In genomic region chr9:87581949-87582637, GRCh38 we compare ENCODE assay signal across 21 cellular contexts.
DNase-seq lines count a peak whose midpoint lies in the region; ATAC-seq and TF ChIP-seq lines count a peak whose summit lies in the region.
"Had no signal": no experiment of that assay in that cellular context is flagged by ENCODE, and none has a peak within 500 bp of the region (broad histone marks: within the 10 kb centered on the region; RNA-seq: fewer than 3 reads in every experiment).

No MANE protein-coding gene starts in this region.

- no peaks in the 10 kb centered on the region for H3K27me3 Mint-ChIP-seq in activated naive CD8-positive, alpha-beta T cell treated with anti-CD3 and anti-CD28 coated beads, Interleukin-2, amount 10 ng/mL, durations not matched to agents 7 days and 5 days
- no peaks in the 10 kb centered on the region for H3K27me3 Mint-ChIP-seq in activated naive CD8-positive, alpha-beta T cell treated with anti-CD3 and anti-CD28 coated beads, Interleukin-2, amount 50 U/mL, for 24 hours

- H3K4ac ChIP-seq in trophoblast cell (ENCODE audit: low read depth, low read length) (no peak overlapping the region), neuronal stem cell (ENCODE audit: low read length) (no peak overlapping the region)

- ATAC-seq in activated naive CD8-positive, alpha-beta T cell treated with anti-CD3 and anti-CD28 coated beads, Interleukin-2, amount 10 ng/mL, durations not matched to agents 7 days and 5 days (ENCODE audit: low read depth), result no peak
- ATAC-seq in activated naive CD8-positive, alpha-beta T cell treated with anti-CD3 and anti-CD28 coated beads, Interleukin-2, amount 50 U/mL, for 24 hours, result no peak
- no peak for ATAC-seq in upper lobe of left lung (ENCODE audit: low FRiP score in 2 of 2)
- ATAC-seq: PC-3 had no signal

- H3K9ac ChIP-seq in liver (ENCODE audit: low read depth in 1 of 2, low read length in 2 of 2) (no peak overlapping the region), trophoblast cell (ENCODE audit: low read length) (no peak overlapping the region), neuronal stem cell (ENCODE audit: low read depth, low read length, poor library complexity) (no peak overlapping the region)

- H2BK5ac ChIP-seq in trophoblast cell (ENCODE audit: low read depth, low read length, poor library complexity), result no peak overlapping the region
- no peak overlapping the region for H2BK5ac ChIP-seq in neuronal stem cell (ENCODE audit: low read length)

- H3K18ac ChIP-seq in trophoblast cell (ENCODE audit: low read length) (no peak overlapping the region), neuronal stem cell (ENCODE audit: low read length) (no peak overlapping the region)

- no peak overlapping the region for H3K4me3 Mint-ChIP-seq in activated naive CD8-positive, alpha-beta T cell treated with anti-CD3 and anti-CD28 coated beads, Interleukin-2, amount 10 ng/mL, durations not matched to agents 7 days and 5 days
- no peak overlapping the region for H3K4me3 Mint-ChIP-seq in activated naive CD8-positive, alpha-beta T cell treated with anti-CD3 and anti-CD28 coated beads, Interleukin-2, amount 50 U/mL, for 24 hours
- H3K4me3 Mint-ChIP-seq: activated naive CD4-positive, alpha-beta T cell treated with anti-CD3 and anti-CD28 coated beads, Interleukin-2, amount 10 ng/mL, durations not matched to agents 7 days and 5 days; CD4-positive, alpha-beta memory T cell had no signal

- no peak overlapping the region for H4K12ac ChIP-seq in trophoblast cell (ENCODE audit: low read depth, low read length)

- H4K8ac ChIP-seq in trophoblast cell (ENCODE audit: low read depth, low read length) (no peak overlapping the region), neuronal stem cell (ENCODE audit: low read depth, low read length) (no peak overlapping the region)

- no peak overlapping the region for H2BK15ac ChIP-seq in neuronal stem cell (ENCODE audit: low read length)

- peak overlapping the region; percentile 20 for H2BK120ac ChIP-seq in trophoblast cell (ENCODE audit: insufficient read depth, low read length, poor library complexity)
- no peak overlapping the region for H2BK120ac ChIP-seq in neuronal stem cell (ENCODE audit: low read depth, low read length)

- H3K36me3 Mint-ChIP-seq in activated naive CD8-positive, alpha-beta T cell treated with anti-CD3 and anti-CD28 coated beads, Interleukin-2, amount 10 ng/mL, durations not matched to agents 7 days and 5 days, result no peaks in the 10 kb centered on the region
- no peaks in the 10 kb centered on the region for H3K36me3 Mint-ChIP-seq in activated naive CD8-positive, alpha-beta T cell treated with anti-CD3 and anti-CD28 coated beads, Interleukin-2, amount 50 U/mL, for 24 hours (ENCODE audit: low read depth)
- H3K36me3 Mint-ChIP-seq: activated naive CD4-positive, alpha-beta T cell treated with anti-CD3 and anti-CD28 coated beads, Interleukin-2, amount 10 ng/mL, durations not matched to agents 7 days and 5 days; CD4-positive, alpha-beta memory T cell had no signal

- no peak for TF ChIP-seq POLR2A in upper lobe of left lung (IDR thresholded peaks at IDR 0.05)

- peak overlapping the region; percentile 36 for H3K27ac Mint-ChIP-seq in activated naive CD8-positive, alpha-beta T cell treated with anti-CD3 and anti-CD28 coated beads, Interleukin-2, amount 10 ng/mL, durations not matched to agents 7 days and 5 days
- no peak overlapping the region for H3K27ac Mint-ChIP-seq in activated naive CD8-positive, alpha-beta T cell treated with anti-CD3 and anti-CD28 coated beads, Interleukin-2, amount 50 U/mL, for 24 hours
- H3K27ac Mint-ChIP-seq: activated naive CD4-positive, alpha-beta T cell treated with anti-CD3 and anti-CD28 coated beads, Interleukin-2, amount 10 ng/mL, durations not matched to agents 7 days and 5 days; CD4-positive, alpha-beta memory T cell had no signal

- no peak overlapping the region for H2AK5ac ChIP-seq in trophoblast cell (ENCODE audit: low read length)
- no peak overlapping the region for H2AK5ac ChIP-seq in neuronal stem cell (ENCODE audit: low read depth, low read length)

- H3K14ac ChIP-seq in trophoblast cell (ENCODE audit: low read length), result no peak overlapping the region
- no peak overlapping the region for H3K14ac ChIP-seq in neuronal stem cell (ENCODE audit: low read length)

- H3K79me1 ChIP-seq in trophoblast cell (ENCODE audit: low read length) (no peaks in the 10 kb centered on the region), neuronal stem cell (ENCODE audit: low read depth, low read length) (no peaks in the 10 kb centered on the region)

- H3K4me1 Mint-ChIP-seq in activated naive CD8-positive, alpha-beta T cell treated with anti-CD3 and anti-CD28 coated beads, Interleukin-2, amount 10 ng/mL, durations not matched to agents 7 days and 5 days, result no peaks in the 10 kb centered on the region
- no peaks in the 10 kb centered on the region for H3K4me1 Mint-ChIP-seq in activated naive CD8-positive, alpha-beta T cell treated with anti-CD3 and anti-CD28 coated beads, Interleukin-2, amount 50 U/mL, for 24 hours
- H3K4me1 Mint-ChIP-seq: activated naive CD4-positive, alpha-beta T cell treated with anti-CD3 and anti-CD28 coated beads, Interleukin-2, amount 10 ng/mL, durations not matched to agents 7 days and 5 days; CD4-positive, alpha-beta memory T cell had no signal

- H3K9me3 Mint-ChIP-seq in activated naive CD8-positive, alpha-beta T cell treated with anti-CD3 and anti-CD28 coated beads, Interleukin-2, amount 10 ng/mL, durations not matched to agents 7 days and 5 days, result no peaks in the 10 kb centered on the region
- H3K9me3 Mint-ChIP-seq in activated naive CD8-positive, alpha-beta T cell treated with anti-CD3 and anti-CD28 coated beads, Interleukin-2, amount 50 U/mL, for 24 hours, result no peaks in the 10 kb centered on the region
- H3K9me3 Mint-ChIP-seq: activated naive CD4-positive, alpha-beta T cell treated with anti-CD3 and anti-CD28 coated beads, Interleukin-2, amount 10 ng/mL, durations not matched to agents 7 days and 5 days had no signal

- TF ChIP-seq CTCF in liver (IDR thresholded peaks at IDR 0.05; ENCODE audit: low read depth, low read length, missing input control) (no peak), upper lobe of left lung (IDR thresholded peaks at IDR 0.05) (no peak)

- H3K23ac ChIP-seq in trophoblast cell (ENCODE audit: low read length), result no peak overlapping the region
- no peak overlapping the region for H3K23ac ChIP-seq in neuronal stem cell (ENCODE audit: low read depth, low read length, poor library complexity)

- H3K9me3 ChIP-seq in liver (ENCODE audit: control insufficient read depth in 4 of 4, low read length in 3 of 4) (no peaks in the 10 kb centered on the region), trophoblast cell (ENCODE audit: insufficient read depth, low read depth, low read length) (peaks cover 1% of the 10 kb centered on the region), upper lobe of left lung (no peaks in the 10 kb centered on the region), neuronal stem cell (replicated peaks in 1 of 2; ENCODE audit: control insufficient read depth in 2 of 2, insufficient read depth in 1 of 2, low read depth in 1 of 2, low read length in 2 of 2) (no peaks in the 10 kb centered on the region)
- H3K9me3 ChIP-seq: ascending aorta, right atrium auricular region had no signal

- H3K4me2 ChIP-seq in trophoblast cell (ENCODE audit: low read length), result no peak overlapping the region
- no peak overlapping the region for H3K4me2 ChIP-seq in neuronal stem cell (ENCODE audit: insufficient read depth, low read length, poor library complexity, severe bottlenecking)

- 72% methylated on average over 10 of the region's 10 CpGs for WGBS in liver
- no CpG with 5 or more reads among the region's 10 CpGs for WGBS in trophoblast cell (ENCODE audit: extremely low coverage, insufficient coverage, insufficient read length)
- 66 to 71% methylated on average over 10 of the region's 10 CpGs for WGBS in upper lobe of left lung, 2 donors
- no CpG with 5 or more reads among the region's 10 CpGs for WGBS in neuronal stem cell (ENCODE audit: extremely low coverage in 2 of 2, insufficient read length in 2 of 2, insufficient replicate concordance in 1 of 2), 2 donors

- no peak overlapping the region for H2AFZ ChIP-seq in trophoblast cell (ENCODE audit: insufficient read depth, low read length, poor library complexity)
- no peak overlapping the region for H2AFZ ChIP-seq in neuronal stem cell (ENCODE audit: low read length)

- TF ChIP-seq RAD21 in liver (IDR thresholded peaks at IDR 0.05), result no peak

- H3K36me3 ChIP-seq in liver (ENCODE audit: control insufficient read depth in 4 of 4, insufficient read depth in 3 of 4, low read depth in 1 of 4, low read length in 3 of 4) (no peaks in the 10 kb centered on the region), trophoblast cell (ENCODE audit: control insufficient read depth in 1 of 2, insufficient read depth in 2 of 2, low read length in 2 of 2) (peaks cover 1 to 2% of the 10 kb centered on the region in 2 experiments), upper lobe of left lung (no peaks in the 10 kb centered on the region), neuronal stem cell (replicated peaks in 1 of 2; ENCODE audit: control insufficient read depth in 2 of 2, insufficient read depth in 2 of 2, low read length in 2 of 2) (no peaks in the 10 kb centered on the region)
- H3K36me3 ChIP-seq: ascending aorta, right atrium auricular region had no signal

- DNase-seq in activated naive CD8-positive, alpha-beta T cell treated with anti-CD3 and anti-CD28 coated beads, Interleukin-2, amount 10 ng/mL, durations not matched to agents 7 days and 5 days, result no peak
- DNase-seq in activated naive CD8-positive, alpha-beta T cell treated with anti-CD3 and anti-CD28 coated beads, Interleukin-2, amount 50 U/mL, for 24 hours, result no peak
- DNase-seq in trophoblast cell, result no peak
- DNase-seq in upper lobe of left lung, result no peak
- no peak for DNase-seq in GM03348 (ENCODE audit: low spot score)
- DNase-seq in neuronal stem cell (ENCODE audit: low spot score), result no peak
- DNase-seq in DMS 273 treated with DMSO at 0.1 percent for 48 hours (lab: John Stamatoyannopoulos, UW), result no peak
- DNase-seq: activated naive CD4-positive, alpha-beta T cell treated with anti-CD3 and anti-CD28 coated beads, Interleukin-2, amount 10 ng/mL, durations not matched to agents 7 days and 5 days; activated T-cell treated with anti-CD3 and anti-CD28 coated beads, Interleukin-2, amount 50 U/mL, for 48 hours; CD4-positive, alpha-beta memory T cell; IMR-90; left colon; NCI-H2081 treated with DMSO at 0.1 percent for 48 hours; NCI-H446; occipital lobe; PC-3; SHP77; stimulated activated CD8-positive, alpha-beta memory T cell treated with anti-CD3 and anti-CD28 coated beads, Interleukin-4, amount 100 ng/mL, for 48 hours had no signal

- no peaks in the 10 kb centered on the region for H3K27me3 ChIP-seq in liver (ENCODE audit: control insufficient read depth in 4 of 4, insufficient read depth in 4 of 4, low read length in 3 of 4)
- no peaks in the 10 kb centered on the region for H3K27me3 ChIP-seq in trophoblast cell (ENCODE audit: insufficient read depth, low read length)
- no peaks in the 10 kb centered on the region for H3K27me3 ChIP-seq in upper lobe of left lung
- no peaks in the 10 kb centered on the region for H3K27me3 ChIP-seq in neuronal stem cell (ENCODE audit: control insufficient read depth in 3 of 3, insufficient read depth in 3 of 3, low read depth in 1 of 3, low read length in 3 of 3)
- H3K27me3 ChIP-seq: ascending aorta, right atrium auricular region had no signal

- POLR2A ChIA-PET in activated naive CD8-positive, alpha-beta T cell treated with anti-CD3 and anti-CD28 coated beads, Interleukin-2, amount 10 ng/mL, durations not matched to agents 7 days and 5 days (lab: Charles Lee), result no interaction called here

- H3K4me3 ChIP-seq in liver (ENCODE audit: low read depth in 1 of 3, low read length in 3 of 3), result no peak overlapping the region
- no peak overlapping the region for H3K4me3 ChIP-seq in trophoblast cell (ENCODE audit: low read depth, low read length)
- no peak overlapping the region for H3K4me3 ChIP-seq in upper lobe of left lung
- H3K4me3 ChIP-seq in neuronal stem cell (ENCODE audit: low read length in 2 of 2), result no peak overlapping the region
- H3K4me3 ChIP-seq: ascending aorta, right atrium auricular region had no signal

- peak overlapping the region; percentile 6 for H2BK12ac ChIP-seq in trophoblast cell (ENCODE audit: low read length)
- no peak overlapping the region for H2BK12ac ChIP-seq in neuronal stem cell (ENCODE audit: low read length)

- TF ChIP-seq EP300 in upper lobe of left lung (IDR thresholded peaks at IDR 0.05), result no peak

- H3K27ac ChIP-seq in liver (ENCODE audit: low read depth in 1 of 2, low read length in 2 of 2), result peak overlapping the region; percentile 56 to 63
- no peak overlapping the region for H3K27ac ChIP-seq in trophoblast cell (ENCODE audit: low read depth, low read length)
- peak overlapping the region; percentile 50 to 68 (median 58) for H3K27ac ChIP-seq in upper lobe of left lung
- no peak overlapping the region for H3K27ac ChIP-seq in neuronal stem cell (replicated peaks; ENCODE audit: low read length)
- H3K27ac ChIP-seq: ascending aorta had no signal

- H4K91ac ChIP-seq in trophoblast cell (ENCODE audit: low read depth, low read length), result peak overlapping the region; percentile 7
- H4K91ac ChIP-seq in neuronal stem cell (ENCODE audit: low read depth, low read length, poor library complexity), result no peak overlapping the region

- H3K79me2 ChIP-seq in trophoblast cell (ENCODE audit: control insufficient read depth, insufficient read depth, low read length, poor library complexity), result no peaks in the 10 kb centered on the region

- H3K4me1 ChIP-seq in liver (ENCODE audit: control insufficient read depth in 4 of 4, insufficient read depth in 4 of 4, low read length in 3 of 4) (peaks cover 13 to 56% (median 53%) of the 10 kb centered on the region in 4 donors), trophoblast cell (ENCODE audit: control insufficient read depth in 1 of 2, insufficient read depth in 2 of 2, low read length in 2 of 2) (peaks cover 3 to 5% of the 10 kb centered on the region in 2 experiments), upper lobe of left lung (peaks cover 8 to 30% (median 24%) of the 10 kb centered on the region in 4 donors), neuronal stem cell (ENCODE audit: control insufficient read depth in 2 of 2, insufficient read depth in 1 of 2, low read depth in 1 of 2, low read length in 2 of 2) (peaks cover 1 to 6% of the 10 kb centered on the region in 2 donors)
- H3K4me1 ChIP-seq: ascending aorta had no signal

Comparison
In these comparisons a context has a peak if more than half of its experiments do, and no peak if none do; other contexts are left out.
1. H3K27ac ChIP-seq: peak in liver (2 of 2) and upper lobe of left lung (4 of 4); none in trophoblast cell (single experiment) and neuronal stem cell (single experiment).